8 cellular contexts compared by ENCODE assay signal in genomic region chr1:27504588-27505419, GRCh38. TPM values are rescaled to one million over a fixed set of nuclear protein-coding genes. Genes with fewer than 3 reads are reported as not detected.
DNase-seq lines count a peak whose midpoint lies in the region; ATAC-seq, FAIRE-seq and TF ChIP-seq lines count a peak whose summit lies in the region.

No MANE protein-coding gene starts in this region.

- no peaks in the 10 kb centered on the region for H3K27me3 ChIP-seq in Caco-2 (replicated peaks; ENCODE audit: control insufficient read depth, insufficient read depth, low read length)
- no peaks in the 10 kb centered on the region for H3K27me3 ChIP-seq in ascending aorta
- no peaks in the 10 kb centered on the region for H3K27me3 ChIP-seq in left ventricle myocardium inferior (ENCODE audit: low read depth)
- no peaks in the 10 kb centered on the region for H3K27me3 ChIP-seq in pancreas
- H3K27me3 ChIP-seq in brain microvascular endothelial cell (replicated peaks) = no peaks in the 10 kb centered on the region

- DNase-seq in Caco-2 (peak; percentile 47 to 65), ascending aorta (ENCODE audit: low spot score in 2 of 2) (peak in 1 of 2 donors; percentile 79), left ventricle myocardium inferior (peak; percentile 91), pancreas (peak in 3 of 6 donors; percentile 32 to 69 (median 49)), brain microvascular endothelial cell (no peak), HUDEP-2 (lab: John Stamatoyannopoulos, UW; ENCODE audit: unreplicated experiment in 76 of 76) (no peak), AML-193 (lab: John Stamatoyannopoulos, UW) (no peak)
- no peak for DNase-seq in activated CD4-positive, alpha-beta T cell treated with anti-CD3 and anti-CD28 coated beads for 4 hours

- POLR2A ChIA-PET in Caco-2 (lab: Charles Lee) = interaction anchor here (0.6 to 1.1 kb wide), 2 partner anchors 15 to 37 kb away, joined by 4 read pairs; partner anchors contain the start of gene WASF2

- no peaks in the 10 kb centered on the region for H3K36me3 ChIP-seq in Caco-2 (ENCODE audit: control insufficient read depth, insufficient read depth, low read length)
- H3K36me3 ChIP-seq in ascending aorta = no peaks in the 10 kb centered on the region
- H3K36me3 ChIP-seq in left ventricle myocardium inferior = no peaks in the 10 kb centered on the region
- H3K36me3 ChIP-seq in pancreas = no peaks in the 10 kb centered on the region
- no peaks in the 10 kb centered on the region for H3K36me3 ChIP-seq in brain microvascular endothelial cell (replicated peaks)

- FAIRE-seq in pancreas (lab: Jason Lieb, UNC) = no peak

- CTCF ChIA-PET in Caco-2 (lab: Charles Lee) = interaction anchor here (0.5 to 0.9 kb wide), 3 partner anchors 8 to 208 kb away, joined by 3 to 4 read pairs (median 4); partner anchors contain the start of gene WASF2

- H3K27ac ChIP-seq in ascending aorta (peak overlapping the region; percentile 88 to 92), left ventricle myocardium inferior (replicated peaks) (peak overlapping the region; percentile 99), pancreas (peak overlapping the region; percentile 13 to 66 (median 56)), brain microvascular endothelial cell (no peak overlapping the region)

- peaks cover 18% of the 10 kb centered on the region for H3K4me1 Mint-ChIP-seq in Caco-2 (ENCODE audit: low read depth, unreplicated experiment)

- intact Hi-C loops in Caco-2 (cut with micrococcal nuclease; ENCODE audit: unreplicated experiment) (loop anchor here (2.0 kb wide), 1 partner anchor 24 kb away; no protein-coding TSS in a partner anchor), ascending aorta (cut with DNase I) (loop anchor here (2.0 kb wide), 1 partner anchor 16 kb away; no protein-coding TSS in a partner anchor), left ventricle myocardium inferior (cut with micrococcal nuclease) (no loop called here), pancreas (cut with DNase I) (no loop called here)

- TF ChIP-seq CTCF in Caco-2 (IDR thresholded peaks at IDR 0.05; ENCODE audit: insufficient read depth in 1 of 2, low read depth in 1 of 2, low read length in 1 of 2, severe bottlenecking in 1 of 2, unreplicated experiment in 1 of 2) (no peak), ascending aorta (IDR thresholded peaks at IDR 0.05) (no peak), left ventricle myocardium inferior (IDR thresholded peaks at IDR 0.05; ENCODE audit: borderline replicate concordance) (no peak), pancreas (IDR thresholded peaks at IDR 0.05) (no peak), brain microvascular endothelial cell (IDR thresholded peaks at IDR 0.05; ENCODE audit: low read depth, low read length, missing control alignments) (no peak)

- H3K4me3 ChIP-seq in Caco-2 (ENCODE audit: low read depth, low read length) = no peak overlapping the region
- H3K4me3 ChIP-seq in ascending aorta = peak overlapping the region in 1 of 2 donors; percentile 9
- H3K4me3 ChIP-seq in left ventricle myocardium inferior = peak overlapping the region; percentile 57
- H3K4me3 ChIP-seq in pancreas = no peak overlapping the region
- H3K4me3 ChIP-seq in brain microvascular endothelial cell (ENCODE audit: low read depth, low read length) = no peak overlapping the region

- no TSS peak for BruUV-seq in Caco-2 (replicated peaks; lab: Mats Ljungman, UMichigan)

- no peak overlapping the region for H3K4me3 Mint-ChIP-seq in Caco-2 (ENCODE audit: unreplicated experiment)

- no peaks in the 10 kb centered on the region for H3K9me3 Mint-ChIP-seq in Caco-2 (ENCODE audit: unreplicated experiment)

- H3K9me3 ChIP-seq in Caco-2 (no peaks in the 10 kb centered on the region), ascending aorta (no peaks in the 10 kb centered on the region), left ventricle myocardium inferior (replicated peaks) (no peaks in the 10 kb centered on the region), pancreas (no peaks in the 10 kb centered on the region)

- H3K36me3 Mint-ChIP-seq in Caco-2 (ENCODE audit: insufficient read depth, unreplicated experiment) = no peaks in the 10 kb centered on the region

- in situ Hi-C loops in brain microvascular endothelial cell (cut with HindIII; ENCODE audit: low pct_ligation_motif_present, low sequenced_read_pairs) = no loop called here

- ATAC-seq in pancreas = peak; percentile 69 to 81 (median 76)

- peak overlapping the region; percentile 56 for H3K27ac Mint-ChIP-seq in Caco-2 (ENCODE audit: unreplicated experiment)

- H3K4me1 ChIP-seq in Caco-2 = peaks cover 18% of the 10 kb centered on the region
- H3K4me1 ChIP-seq in ascending aorta = peaks cover 14 to 19% of the 10 kb centered on the region in 2 donors
- H3K4me1 ChIP-seq in left ventricle myocardium inferior = peaks cover 29% of the 10 kb centered on the region
- peaks cover 0 to 2% (median 0%) of the 10 kb centered on the region in 3 donors for H3K4me1 ChIP-seq in pancreas

- no peaks in the 10 kb centered on the region for H3K27me3 Mint-ChIP-seq in Caco-2 (ENCODE audit: insufficient read depth, unreplicated experiment)

- WGBS in pancreas, 2 donors = 32 to 33% methylated on average over 11 to 13 of the region's 13 CpGs

RNA-seq across cellular contexts. Expression of gene WASF2, which starts 14.8 kb away (rescaled TPM):
- total RNA-seq in Caco-2 (2022) (59.2 and 68.6 TPM in 2 replicates), ascending aorta (70.4 TPM), left ventricle myocardium inferior (51.2 TPM), pancreas (10 to 100 TPM; 42.2 to 83.2 (median 54.5) TPM)
- 10 to 100 TPM; 13.5 to 16.1 TPM for polyA plus RNA-seq in pancreas

Comparison
In these comparisons a context has a peak if more than half of its experiments do, and no peak if none do; other contexts are left out.
1. DNase-seq: peak in Caco-2 (2 of 2) and left ventricle myocardium inferior (single experiment); none in brain microvascular endothelial cell (single experiment), HUDEP-2 (0 of 76), activated CD4-positive, alpha-beta T cell treated with anti-CD3 and anti-CD28 coated beads for 4 hours (0 of 2) and AML-193 (0 of 2).
2. intact Hi-C loops: an anchor here in Caco-2 (2.0 kb wide) and ascending aorta (2.0 kb wide); none called in left ventricle myocardium inferior and pancreas.